9 cellular contexts compared by ENCODE assay signal in genomic region chr18:741931-742512, GRCh38. TPM values are rescaled to one million over a fixed set of nuclear protein-coding genes. Genes with fewer than 3 reads are reported as not detected.
DNase-seq lines count a peak whose midpoint lies in the region; ATAC-seq, FAIRE-seq and TF ChIP-seq lines count a peak whose summit lies in the region.
"Had no signal": no experiment of that assay in that cellular context is flagged by ENCODE, and none has a peak within 500 bp of the region (broad histone marks: within the 10 kb centered on the region; RNA-seq: fewer than 3 reads in every experiment).

No MANE protein-coding gene starts in this region.

- H3K27ac ChIP-seq in MM.1S (ENCODE audit: low read length) (no peak overlapping the region), pancreas (no peak overlapping the region)

- no peak overlapping the region for H2AFZ ChIP-seq in MM.1S (ENCODE audit: low read length)

- no peaks in the 10 kb centered on the region for H3F3A ChIP-seq in MM.1S (ENCODE audit: insufficient read depth, low read length)

- H3K9ac ChIP-seq in MM.1S (ENCODE audit: low read length) = no peak overlapping the region

- POLR2A ChIA-PET in T-cell (lab: Charles Lee) = no interaction called here
- POLR2A ChIA-PET in activated CD4-positive, alpha-beta T cell treated with anti-CD3 and anti-CD28 coated beads, Interleukin-2, amount 10 ng/mL, durations not matched to agents 7 days and 5 days (lab: Charles Lee) = no interaction called here

- H3K36me3 Mint-ChIP-seq in activated CD4-positive, alpha-beta T cell treated with anti-CD3 and anti-CD28 coated beads, Interleukin-2, amount 10 ng/mL, durations not matched to agents 24 days and 14 days (ENCODE audit: low read depth) = peaks cover 32% of the 10 kb centered on the region
- H3K36me3 Mint-ChIP-seq in T-cell = peaks cover 27% of the 10 kb centered on the region
- peaks cover 11% of the 10 kb centered on the region for H3K36me3 Mint-ChIP-seq in activated CD4-positive, alpha-beta T cell treated with anti-CD3 and anti-CD28 coated beads, Interleukin-2, amount 10 ng/mL, durations not matched to agents 7 days and 5 days (ENCODE audit: low read depth)

- no peaks in the 10 kb centered on the region for H3K79me2 ChIP-seq in MM.1S (ENCODE audit: low read length)

- H3K4me3 ChIP-seq in MM.1S (ENCODE audit: low read length) (no peak overlapping the region), pancreas (no peak overlapping the region)

- CTCF ChIA-PET in T-cell (lab: Charles Lee) = interaction anchor here (0.8 to 6.9 kb wide), 10 partner anchors 29 to 118 kb away, joined by 3 to 106 read pairs (median 4); no protein-coding TSS in a partner anchor
- CTCF ChIA-PET in activated CD4-positive, alpha-beta T cell treated with anti-CD3 and anti-CD28 coated beads, Interleukin-2, amount 10 ng/mL, durations not matched to agents 7 days and 5 days (lab: Charles Lee) = interaction anchor here (1.5 kb wide), 1 partner anchor 88 kb away, joined by 10 read pairs; no protein-coding TSS in a partner anchor

- H3K27me3 Mint-ChIP-seq in activated CD4-positive, alpha-beta T cell treated with anti-CD3 and anti-CD28 coated beads, Interleukin-2, amount 10 ng/mL, durations not matched to agents 24 days and 14 days = no peaks in the 10 kb centered on the region
- no peaks in the 10 kb centered on the region for H3K27me3 Mint-ChIP-seq in T-cell
- no peaks in the 10 kb centered on the region for H3K27me3 Mint-ChIP-seq in activated CD4-positive, alpha-beta T cell treated with anti-CD3 and anti-CD28 coated beads, Interleukin-2, amount 10 ng/mL, durations not matched to agents 7 days and 5 days

- TF ChIP-seq CTCF in MM.1S (IDR thresholded peaks at IDR 0.05; ENCODE audit: low read length) (peak; percentile 75), pancreas (IDR thresholded peaks at IDR 0.05) (peak in 3 of 4 donors; percentile 44 to 61 (median 58))

- H3K4me3 Mint-ChIP-seq in activated CD4-positive, alpha-beta T cell treated with anti-CD3 and anti-CD28 coated beads, Interleukin-2, amount 10 ng/mL, durations not matched to agents 24 days and 14 days = no peak overlapping the region
- H3K4me3 Mint-ChIP-seq in T-cell = no peak overlapping the region
- H3K4me3 Mint-ChIP-seq in activated CD4-positive, alpha-beta T cell treated with anti-CD3 and anti-CD28 coated beads, Interleukin-2, amount 10 ng/mL, durations not matched to agents 7 days and 5 days = no peak overlapping the region

- H3K27ac Mint-ChIP-seq in activated CD4-positive, alpha-beta T cell treated with anti-CD3 and anti-CD28 coated beads, Interleukin-2, amount 10 ng/mL, durations not matched to agents 24 days and 14 days = no peak overlapping the region
- peak overlapping the region in 1 of 2 donors; percentile 22 for H3K27ac Mint-ChIP-seq in T-cell
- H3K27ac Mint-ChIP-seq in activated CD4-positive, alpha-beta T cell treated with anti-CD3 and anti-CD28 coated beads, Interleukin-2, amount 10 ng/mL, durations not matched to agents 7 days and 5 days = no peak overlapping the region

- peak; percentile 75 for FAIRE-seq in pancreas (lab: Jason Lieb, UNC)
- FAIRE-seq: colon had no signal

- ATAC-seq in T-cell (replicated peaks in 1 of 4) = peak; percentile 60 to 76 (median 66)
- ATAC-seq in pancreas = peak; percentile 66 to 91 (median 89)

- H3K36me3 ChIP-seq in MM.1S (replicated peaks; ENCODE audit: insufficient read depth, low read length) (no peaks in the 10 kb centered on the region), pancreas (peaks cover 0 to 23% (median 0%) of the 10 kb centered on the region in 3 donors)

- H3K27me3 ChIP-seq in MM.1S (replicated peaks; ENCODE audit: insufficient read depth, low read length) (no peaks in the 10 kb centered on the region), pancreas (no peaks in the 10 kb centered on the region)

- H3K4me2 ChIP-seq in MM.1S (ENCODE audit: low read depth, low read length) = no peak overlapping the region

- no peaks in the 10 kb centered on the region for H3K4me1 ChIP-seq in MM.1S (ENCODE audit: low read length)
- no peaks in the 10 kb centered on the region for H3K4me1 ChIP-seq in pancreas

- no peaks in the 10 kb centered on the region for H4K20me1 ChIP-seq in MM.1S (ENCODE audit: insufficient read depth, low read length)

- intact Hi-C loops in activated CD4-positive, alpha-beta T cell treated with anti-CD3 and anti-CD28 coated beads, Interleukin-2, amount 10 ng/mL, durations not matched to agents 24 days and 14 days (cut with micrococcal nuclease) = loop anchor here (1.0 kb wide), 2 partner anchors 89 to 97 kb away; no protein-coding TSS in a partner anchor
- intact Hi-C loops in pancreas (cut with DNase I) = loop anchor here in 2 of 3 donors (5.0 kb wide), 1 partner anchor 90 kb away; no protein-coding TSS in a partner anchor

- H3K9me3 Mint-ChIP-seq in activated CD4-positive, alpha-beta T cell treated with anti-CD3 and anti-CD28 coated beads, Interleukin-2, amount 10 ng/mL, durations not matched to agents 24 days and 14 days = no peaks in the 10 kb centered on the region
- no peaks in the 10 kb centered on the region for H3K9me3 Mint-ChIP-seq in T-cell
- H3K9me3 Mint-ChIP-seq in activated CD4-positive, alpha-beta T cell treated with anti-CD3 and anti-CD28 coated beads, Interleukin-2, amount 10 ng/mL, durations not matched to agents 7 days and 5 days = no peaks in the 10 kb centered on the region

- DNase-seq in activated CD4-positive, alpha-beta T cell treated with anti-CD3 and anti-CD28 coated beads, Interleukin-2, amount 10 ng/mL, durations not matched to agents 24 days and 14 days = peak; percentile 67
- DNase-seq in activated CD4-positive, alpha-beta T cell treated with anti-CD3 and anti-CD28 coated beads for 48 hours = no peak
- DNase-seq in HCEC 1CT (peak; percentile 59), MM.1S (peak; percentile 67), T-cell (peak in 1 of 34 experiments; percentile 10), fibroblast of the conjunctiva (ENCODE audit: low read depth) (peak; percentile 47), pancreas (no peak)
- no peak for DNase-seq in activated CD4-positive, alpha-beta T cell treated with anti-CD3 and anti-CD28 coated beads, Interleukin-2, amount 10 ng/mL, durations not matched to agents 7 days and 5 days

- H3K9me3 ChIP-seq in MM.1S (replicated peaks; ENCODE audit: insufficient read depth, low read length) = no peaks in the 10 kb centered on the region
- no peaks in the 10 kb centered on the region for H3K9me3 ChIP-seq in pancreas

- H3K4me1 Mint-ChIP-seq in activated CD4-positive, alpha-beta T cell treated with anti-CD3 and anti-CD28 coated beads, Interleukin-2, amount 10 ng/mL, durations not matched to agents 24 days and 14 days = peaks cover 1% of the 10 kb centered on the region
- H3K4me1 Mint-ChIP-seq in T-cell = peaks cover 0 to 2% (median 0%) of the 10 kb centered on the region in 3 donors
- peaks cover 3% of the 10 kb centered on the region for H3K4me1 Mint-ChIP-seq in activated CD4-positive, alpha-beta T cell treated with anti-CD3 and anti-CD28 coated beads, Interleukin-2, amount 10 ng/mL, durations not matched to agents 7 days and 5 days

- H3K9me2 ChIP-seq in MM.1S (replicated peaks; ENCODE audit: insufficient read depth, low read length) = no peaks in the 10 kb centered on the region

RNA-seq across cellular contexts. Expression of gene ENOSF1, which starts 29.6 kb away (rescaled TPM):
- total RNA-seq in activated CD4-positive, alpha-beta T cell treated with anti-CD3 and anti-CD28 coated beads, Interleukin-2, amount 10 ng/mL, durations not matched to agents 24 days and 14 days = 85.2 and 91.8 TPM in 2 replicates
- total RNA-seq in T-cell = 10 to 100 TPM; 70.8 to 97.6 (median 75.8) TPM
- total RNA-seq in pancreas = 10 to 100 TPM; 27.1 to 51.2 (median 40.9) TPM
- 10 to 100 TPM; 59.8 to 69.2 TPM for polyA plus RNA-seq in pancreas
- 10 to 100 TPM; 67.2 to 70.3 TPM for total RNA-seq in activated CD4-positive, alpha-beta T cell treated with anti-CD3 and anti-CD28 coated beads, Interleukin-2, amount 10 ng/mL, durations not matched to agents 7 days and 5 days

Comparison
In these comparisons a context has a peak if more than half of its experiments do, and no peak if none do; other contexts are left out.
1. DNase-seq: peak in activated CD4-positive, alpha-beta T cell treated with anti-CD3 and anti-CD28 coated beads, Interleukin-2, amount 10 ng/mL, durations not matched to agents 24 days and 14 days (single experiment), HCEC 1CT (single experiment), MM.1S (single experiment) and fibroblast of the conjunctiva (single experiment); none in activated CD4-positive, alpha-beta T cell treated with anti-CD3 and anti-CD28 coated beads for 48 hours (single experiment), pancreas (0 of 6) and activated CD4-positive, alpha-beta T cell treated with anti-CD3 and anti-CD28 coated beads, Interleukin-2, amount 10 ng/mL, durations not matched to agents 7 days and 5 days (single experiment).